Comparison of ENCODE assay signal across 1 cellular context in the genomic region with DNA sequence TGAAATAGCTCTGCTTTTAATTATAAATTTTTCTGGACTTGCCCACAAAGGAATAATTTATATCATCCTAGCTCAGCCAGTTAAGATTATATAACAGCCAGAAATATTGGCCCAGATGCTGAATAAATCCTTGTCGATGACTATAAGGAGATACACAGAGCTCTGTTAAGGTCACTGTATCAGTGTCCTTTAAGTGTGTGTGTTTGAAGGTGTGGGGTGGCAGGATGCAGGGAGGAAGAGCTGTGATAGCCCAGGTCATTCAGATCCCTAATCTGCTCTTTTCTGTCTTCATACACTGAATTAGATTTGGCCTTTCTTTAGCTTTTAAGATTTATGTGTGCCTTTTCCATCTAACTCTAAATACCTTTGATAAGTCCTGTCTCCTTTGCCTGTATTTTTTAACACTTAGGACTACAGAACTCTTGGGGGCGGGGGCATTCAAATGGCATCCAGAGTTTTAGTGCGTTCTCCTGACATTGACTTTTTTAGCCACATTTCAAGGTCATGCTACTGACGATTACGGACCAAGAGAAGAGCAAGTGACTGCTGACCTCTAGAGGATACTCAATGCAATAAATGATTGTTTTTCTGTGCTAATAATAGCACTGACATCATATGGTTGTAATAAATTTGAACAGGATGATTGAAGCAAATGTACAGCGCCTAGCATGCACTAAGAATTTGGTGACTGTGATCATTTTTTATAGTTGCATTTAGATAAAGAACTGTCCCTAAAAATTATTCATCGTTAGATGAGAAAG.
TF ChIP-seq lines count a peak whose summit lies in the region.

No MANE protein-coding gene starts in this region.

TF ChIP-seq in GM12878, 131 proteins besides CTCF, POLR2A, EP300 and RAD21 (continued from another document):
- TF ChIP-seq SMC3 (IDR thresholded peaks at IDR 0.05; ENCODE audit: borderline replicate concordance, low read length) (peak; percentile 56; the same call in 1 of the 2 replicates), MEF2A (IDR thresholded peaks at IDR 0.05; ENCODE audit: insufficient read depth, low read depth, low read length) (peak; percentile 93), SUPT20H (IDR thresholded peaks at IDR 0.05; ENCODE audit: borderline replicate concordance, control insufficient read depth, low read depth, low read length) (no peak), BMI1 (IDR thresholded peaks at IDR 0.05; ENCODE audit: borderline replicate concordance) (0 out of 2 replicates have a peak, but pooled peaks have one; percentile 25), KDM1A (IDR thresholded peaks at IDR 0.05; ENCODE audit: borderline replicate concordance) (no peak), ATF7 (IDR thresholded peaks at IDR 0.05; ENCODE audit: low read depth) (peak; percentile 97)
- TF ChIP-seq, protein P1, sequence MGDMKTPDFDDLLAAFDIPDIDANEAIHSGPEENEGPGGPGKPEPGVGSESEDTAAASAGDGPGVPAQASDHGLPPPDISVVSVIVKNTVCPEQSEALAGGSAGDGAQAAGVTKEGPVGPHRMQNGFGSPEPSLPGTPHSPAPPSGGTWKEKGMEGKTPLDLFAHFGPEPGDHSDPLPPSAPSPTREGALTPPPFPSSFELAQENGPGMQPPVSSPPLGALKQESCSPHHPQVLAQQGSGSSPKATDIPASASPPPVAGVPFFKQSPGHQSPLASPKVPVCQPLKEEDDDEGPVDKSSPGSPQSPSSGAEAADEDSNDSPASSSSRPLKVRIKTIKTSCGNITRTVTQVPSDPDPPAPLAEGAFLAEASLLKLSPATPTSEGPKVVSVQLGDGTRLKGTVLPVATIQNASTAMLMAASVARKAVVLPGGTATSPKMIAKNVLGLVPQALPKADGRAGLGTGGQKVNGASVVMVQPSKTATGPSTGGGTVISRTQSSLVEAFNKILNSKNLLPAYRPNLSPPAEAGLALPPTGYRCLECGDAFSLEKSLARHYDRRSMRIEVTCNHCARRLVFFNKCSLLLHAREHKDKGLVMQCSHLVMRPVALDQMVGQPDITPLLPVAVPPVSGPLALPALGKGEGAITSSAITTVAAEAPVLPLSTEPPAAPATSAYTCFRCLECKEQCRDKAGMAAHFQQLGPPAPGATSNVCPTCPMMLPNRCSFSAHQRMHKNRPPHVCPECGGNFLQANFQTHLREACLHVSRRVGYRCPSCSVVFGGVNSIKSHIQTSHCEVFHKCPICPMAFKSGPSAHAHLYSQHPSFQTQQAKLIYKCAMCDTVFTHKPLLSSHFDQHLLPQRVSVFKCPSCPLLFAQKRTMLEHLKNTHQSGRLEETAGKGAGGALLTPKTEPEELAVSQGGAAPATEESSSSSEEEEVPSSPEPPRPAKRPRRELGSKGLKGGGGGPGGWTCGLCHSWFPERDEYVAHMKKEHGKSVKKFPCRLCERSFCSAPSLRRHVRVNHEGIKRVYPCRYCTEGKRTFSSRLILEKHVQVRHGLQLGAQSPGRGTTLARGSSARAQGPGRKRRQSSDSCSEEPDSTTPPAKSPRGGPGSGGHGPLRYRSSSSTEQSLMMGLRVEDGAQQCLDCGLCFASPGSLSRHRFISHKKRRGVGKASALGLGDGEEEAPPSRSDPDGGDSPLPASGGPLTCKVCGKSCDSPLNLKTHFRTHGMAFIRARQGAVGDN (IDR thresholded peaks at IDR 0.05) = 0 out of 2 replicates have a peak, but pooled peaks have one; percentile 39
- TF ChIP-seq, protein P2, sequence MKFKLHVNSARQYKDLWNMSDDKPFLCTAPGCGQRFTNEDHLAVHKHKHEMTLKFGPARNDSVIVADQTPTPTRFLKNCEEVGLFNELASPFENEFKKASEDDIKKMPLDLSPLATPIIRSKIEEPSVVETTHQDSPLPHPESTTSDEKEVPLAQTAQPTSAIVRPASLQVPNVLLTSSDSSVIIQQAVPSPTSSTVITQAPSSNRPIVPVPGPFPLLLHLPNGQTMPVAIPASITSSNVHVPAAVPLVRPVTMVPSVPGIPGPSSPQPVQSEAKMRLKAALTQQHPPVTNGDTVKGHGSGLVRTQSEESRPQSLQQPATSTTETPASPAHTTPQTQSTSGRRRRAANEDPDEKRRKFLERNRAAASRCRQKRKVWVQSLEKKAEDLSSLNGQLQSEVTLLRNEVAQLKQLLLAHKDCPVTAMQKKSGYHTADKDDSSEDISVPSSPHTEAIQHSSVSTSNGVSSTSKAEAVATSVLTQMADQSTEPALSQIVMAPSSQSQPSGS (IDR thresholded peaks at IDR 0.05; ENCODE audit: low read length) = peak; percentile 92
- TF ChIP-seq, protein P3, sequence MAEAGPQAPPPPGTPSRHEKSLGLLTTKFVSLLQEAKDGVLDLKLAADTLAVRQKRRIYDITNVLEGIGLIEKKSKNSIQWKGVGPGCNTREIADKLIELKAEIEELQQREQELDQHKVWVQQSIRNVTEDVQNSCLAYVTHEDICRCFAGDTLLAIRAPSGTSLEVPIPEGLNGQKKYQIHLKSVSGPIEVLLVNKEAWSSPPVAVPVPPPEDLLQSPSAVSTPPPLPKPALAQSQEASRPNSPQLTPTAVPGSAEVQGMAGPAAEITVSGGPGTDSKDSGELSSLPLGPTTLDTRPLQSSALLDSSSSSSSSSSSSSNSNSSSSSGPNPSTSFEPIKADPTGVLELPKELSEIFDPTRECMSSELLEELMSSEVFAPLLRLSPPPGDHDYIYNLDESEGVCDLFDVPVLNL (IDR thresholded peaks at IDR 0.05; ENCODE audit: low read depth, low read length) = no peak
- TF ChIP-seq, protein P4, sequence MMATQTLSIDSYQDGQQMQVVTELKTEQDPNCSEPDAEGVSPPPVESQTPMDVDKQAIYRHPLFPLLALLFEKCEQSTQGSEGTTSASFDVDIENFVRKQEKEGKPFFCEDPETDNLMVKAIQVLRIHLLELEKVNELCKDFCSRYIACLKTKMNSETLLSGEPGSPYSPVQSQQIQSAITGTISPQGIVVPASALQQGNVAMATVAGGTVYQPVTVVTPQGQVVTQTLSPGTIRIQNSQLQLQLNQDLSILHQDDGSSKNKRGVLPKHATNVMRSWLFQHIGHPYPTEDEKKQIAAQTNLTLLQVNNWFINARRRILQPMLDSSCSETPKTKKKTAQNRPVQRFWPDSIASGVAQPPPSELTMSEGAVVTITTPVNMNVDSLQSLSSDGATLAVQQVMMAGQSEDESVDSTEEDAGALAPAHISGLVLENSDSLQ (IDR thresholded peaks at IDR 0.05) = peak; percentile 34
- TF ChIP-seq, protein P5, sequence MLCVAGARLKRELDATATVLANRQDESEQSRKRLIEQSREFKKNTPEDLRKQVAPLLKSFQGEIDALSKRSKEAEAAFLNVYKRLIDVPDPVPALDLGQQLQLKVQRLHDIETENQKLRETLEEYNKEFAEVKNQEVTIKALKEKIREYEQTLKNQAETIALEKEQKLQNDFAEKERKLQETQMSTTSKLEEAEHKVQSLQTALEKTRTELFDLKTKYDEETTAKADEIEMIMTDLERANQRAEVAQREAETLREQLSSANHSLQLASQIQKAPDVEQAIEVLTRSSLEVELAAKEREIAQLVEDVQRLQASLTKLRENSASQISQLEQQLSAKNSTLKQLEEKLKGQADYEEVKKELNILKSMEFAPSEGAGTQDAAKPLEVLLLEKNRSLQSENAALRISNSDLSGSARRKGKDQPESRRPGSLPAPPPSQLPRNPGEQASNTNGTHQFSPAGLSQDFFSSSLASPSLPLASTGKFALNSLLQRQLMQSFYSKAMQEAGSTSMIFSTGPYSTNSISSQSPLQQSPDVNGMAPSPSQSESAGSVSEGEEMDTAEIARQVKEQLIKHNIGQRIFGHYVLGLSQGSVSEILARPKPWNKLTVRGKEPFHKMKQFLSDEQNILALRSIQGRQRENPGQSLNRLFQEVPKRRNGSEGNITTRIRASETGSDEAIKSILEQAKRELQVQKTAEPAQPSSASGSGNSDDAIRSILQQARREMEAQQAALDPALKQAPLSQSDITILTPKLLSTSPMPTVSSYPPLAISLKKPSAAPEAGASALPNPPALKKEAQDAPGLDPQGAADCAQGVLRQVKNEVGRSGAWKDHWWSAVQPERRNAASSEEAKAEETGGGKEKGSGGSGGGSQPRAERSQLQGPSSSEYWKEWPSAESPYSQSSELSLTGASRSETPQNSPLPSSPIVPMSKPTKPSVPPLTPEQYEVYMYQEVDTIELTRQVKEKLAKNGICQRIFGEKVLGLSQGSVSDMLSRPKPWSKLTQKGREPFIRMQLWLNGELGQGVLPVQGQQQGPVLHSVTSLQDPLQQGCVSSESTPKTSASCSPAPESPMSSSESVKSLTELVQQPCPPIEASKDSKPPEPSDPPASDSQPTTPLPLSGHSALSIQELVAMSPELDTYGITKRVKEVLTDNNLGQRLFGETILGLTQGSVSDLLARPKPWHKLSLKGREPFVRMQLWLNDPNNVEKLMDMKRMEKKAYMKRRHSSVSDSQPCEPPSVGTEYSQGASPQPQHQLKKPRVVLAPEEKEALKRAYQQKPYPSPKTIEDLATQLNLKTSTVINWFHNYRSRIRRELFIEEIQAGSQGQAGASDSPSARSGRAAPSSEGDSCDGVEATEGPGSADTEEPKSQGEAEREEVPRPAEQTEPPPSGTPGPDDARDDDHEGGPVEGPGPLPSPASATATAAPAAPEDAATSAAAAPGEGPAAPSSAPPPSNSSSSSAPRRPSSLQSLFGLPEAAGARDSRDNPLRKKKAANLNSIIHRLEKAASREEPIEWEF (IDR thresholded peaks at IDR 0.05; ENCODE audit: insufficient replicate concordance, low read depth, low read length) = no peak
